30 cellular contexts compared by ENCODE assay signal in the genomic region with DNA sequence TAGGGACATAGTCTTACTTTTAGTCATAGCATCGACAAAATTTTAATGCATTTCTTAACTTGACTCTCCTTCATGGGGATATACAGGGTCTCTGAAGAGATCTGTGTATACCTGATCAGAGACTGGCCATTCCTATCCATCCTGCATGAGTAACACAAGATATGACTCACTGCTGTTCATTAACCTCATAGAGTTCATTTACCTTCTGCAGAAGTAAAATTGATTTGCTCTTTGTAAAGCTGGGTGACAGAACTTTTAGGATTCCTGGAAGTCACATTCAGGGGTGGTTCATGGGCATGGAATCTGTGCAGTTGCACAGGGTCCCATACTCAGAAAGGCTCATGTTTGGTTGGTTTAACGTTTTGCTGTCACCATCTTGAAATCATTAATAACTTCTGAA. TPM values are rescaled to one million over a fixed set of nuclear protein-coding genes. Genes with fewer than 3 reads are reported as not detected.
DNase-seq lines count a peak whose midpoint lies in the region; ATAC-seq and TF ChIP-seq lines count a peak whose summit lies in the region.
"Had no signal": no experiment of that assay in that cellular context is flagged by ENCODE, and none has a peak within 500 bp of the region (broad histone marks: within the 10 kb centered on the region; RNA-seq: fewer than 3 reads in every experiment).

No MANE protein-coding gene starts in this region.

- no peak overlapping the region for H3K4me3 ChIP-seq in CD4-positive, alpha-beta memory T cell (ENCODE audit: low read length in 2 of 2)
- H3K4me3 ChIP-seq in upper lobe of left lung: no peak overlapping the region
- H3K4me3 ChIP-seq: gastroesophageal sphincter, GM23338, K562, right atrium auricular region, tibial artery had no signal

- intact Hi-C loops in CD4-positive, alpha-beta memory T cell (cut with micrococcal nuclease): loop anchor here (5.0 kb wide), 1 partner anchor 162 kb away; no protein-coding TSS in a partner anchor

- no peaks in the 10 kb centered on the region for H3K9me3 Mint-ChIP-seq in activated T-cell treated with anti-CD3 and anti-CD28 coated beads, Interleukin-2, amount 50 U/mL, for 72 hours
- H3K9me3 Mint-ChIP-seq in CD4-positive, alpha-beta memory T cell: no peaks in the 10 kb centered on the region
- H3K9me3 Mint-ChIP-seq: activated T-cell treated with anti-CD3 and anti-CD28 coated beads, Interleukin-2, amount 50 U/mL, for 24 hours; central memory CD8-positive, alpha-beta T cell; GM23338; stimulated activated naive CD8-positive, alpha-beta T cell treated with anti-CD3 and anti-CD28 coated beads, Interleukin-15, Interleukin-2, amounts not matched to agents 100 ng/mL and 50 ng/mL, for 24 hours had no signal

- TF ChIP-seq POLR2A in upper lobe of left lung (IDR thresholded peaks at IDR 0.05): no peak

- CTCF ChIA-PET in CD4-positive, alpha-beta memory T cell (lab: Charles Lee; ENCODE audit: partially characterized antibody): no interaction called here

- no peak for TF ChIP-seq EP300 in upper lobe of left lung (IDR thresholded peaks at IDR 0.05)

- H3K36me3 Mint-ChIP-seq in activated T-cell treated with anti-CD3 and anti-CD28 coated beads, Interleukin-2, amount 50 U/mL, for 72 hours (ENCODE audit: insufficient read depth in 2 of 2): no peaks in the 10 kb centered on the region
- H3K36me3 Mint-ChIP-seq in CD4-positive, alpha-beta memory T cell: no peaks in the 10 kb centered on the region

- peak overlapping the region; percentile 67 for H3K27ac Mint-ChIP-seq in activated T-cell treated with anti-CD3 and anti-CD28 coated beads, Interleukin-2, amount 50 U/mL, for 72 hours
- no peak overlapping the region for H3K27ac Mint-ChIP-seq in CD4-positive, alpha-beta memory T cell
- H3K27ac Mint-ChIP-seq: activated T-cell treated with anti-CD3 and anti-CD28 coated beads, Interleukin-2, amount 50 U/mL, for 24 hours; B cell; GM23338; stimulated activated naive CD8-positive, alpha-beta T cell treated with anti-CD3 and anti-CD28 coated beads, Interleukin-15, Interleukin-2, amounts not matched to agents 100 ng/mL and 50 ng/mL, for 24 hours had no signal

- no peak overlapping the region for H3K27ac ChIP-seq in CD4-positive, alpha-beta memory T cell (ENCODE audit: low read depth, low read length)
- no peak overlapping the region for H3K27ac ChIP-seq in upper lobe of left lung
- H3K27ac ChIP-seq: epithelial cell of prostate, gastroesophageal sphincter, right atrium auricular region, tibial artery had no signal

- H3K4me3 Mint-ChIP-seq in activated T-cell treated with anti-CD3 and anti-CD28 coated beads, Interleukin-2, amount 50 U/mL, for 72 hours: no peak overlapping the region
- H3K4me3 Mint-ChIP-seq in CD4-positive, alpha-beta memory T cell: no peak overlapping the region
- H3K4me3 Mint-ChIP-seq: activated T-cell treated with anti-CD3 and anti-CD28 coated beads, Interleukin-2, amount 50 U/mL, for 24 hours; B cell; central memory CD8-positive, alpha-beta T cell; GM23338; stimulated activated naive CD8-positive, alpha-beta T cell treated with anti-CD3 and anti-CD28 coated beads, Interleukin-15, Interleukin-2, amounts not matched to agents 100 ng/mL and 50 ng/mL, for 24 hours had no signal

- no peaks in the 10 kb centered on the region for H3K27me3 Mint-ChIP-seq in activated T-cell treated with anti-CD3 and anti-CD28 coated beads, Interleukin-2, amount 50 U/mL, for 72 hours (ENCODE audit: low read depth)
- H3K27me3 Mint-ChIP-seq in CD4-positive, alpha-beta memory T cell: no peaks in the 10 kb centered on the region
- H3K27me3 Mint-ChIP-seq: activated T-cell treated with anti-CD3 and anti-CD28 coated beads, Interleukin-2, amount 50 U/mL, for 24 hours; B cell; central memory CD8-positive, alpha-beta T cell; stimulated activated naive CD8-positive, alpha-beta T cell treated with anti-CD3 and anti-CD28 coated beads, Interleukin-15, Interleukin-2, amounts not matched to agents 100 ng/mL and 50 ng/mL, for 24 hours had no signal

- DNase-seq in activated T-cell treated with anti-CD3 and anti-CD28 coated beads, Interleukin-2, amount 50 U/mL, for 72 hours: no peak
- DNase-seq in activated T-cell treated with anti-CD3 and anti-CD28 coated beads, Interleukin-2, amount 50 U/mL, for 1 hour: no peak
- DNase-seq in RKO (ENCODE audit: low spot score) (peak; percentile 8), renal cortical epithelial cell (ENCODE audit: low read depth) (peak; percentile 88), upper lobe of left lung (no peak)
- no peak for DNase-seq in CD4-positive, alpha-beta memory T cell
- DNase-seq: 8988T; activated CD4-positive, CD25-positive, alpha-beta regulatory T cell; activated naive CD4-positive, alpha-beta T cell treated with Interleukin-2 at 50 U/mL for 16 hours; activated T-cell treated with anti-CD3 and anti-CD28 coated beads, Interleukin-2, amount 50 U/mL, for 24 hours; DMS79 treated with DMSO at 0.1 percent for 48 hours; mesendoderm; NCI-H1694; NCI-H2171 treated with DMSO at 0.1 percent for 48 hours; NCI-H526; Right ventricle myocardium superior; stimulated activated CD4-positive, alpha-beta T cell treated with anti-CD3 and anti-CD28 coated beads, Interleukin-12 subunit alpha, Interleukin-12 subunit beta, amount 100 ng/mL, for 4 hours; stimulated activated CD4-positive, alpha-beta T cell treated with anti-CD3 and anti-CD28 coated beads, Interleukin-4, amount 100 ng/mL, for 4 hours; SW 1271; tibial artery had no signal

- POLR2A ChIA-PET in CD4-positive, alpha-beta memory T cell (lab: Charles Lee; ENCODE audit: partially characterized antibody): no interaction called here

- no peaks in the 10 kb centered on the region for H3K9me3 ChIP-seq in CD4-positive, alpha-beta memory T cell (ENCODE audit: control insufficient read depth in 1 of 2, low read length in 2 of 2)
- no peaks in the 10 kb centered on the region for H3K9me3 ChIP-seq in upper lobe of left lung
- H3K9me3 ChIP-seq: gastroesophageal sphincter, right atrium auricular region, tibial artery had no signal

- no peaks in the 10 kb centered on the region for H3K4me1 ChIP-seq in CD4-positive, alpha-beta memory T cell (ENCODE audit: insufficient read depth, low read length)
- H3K4me1 ChIP-seq in upper lobe of left lung: peaks cover 0 to 5% (median 0%) of the 10 kb centered on the region in 4 donors

- no peak for TF ChIP-seq CTCF in upper lobe of left lung (IDR thresholded peaks at IDR 0.05)

- no peak for ATAC-seq in activated T-cell treated with anti-CD3 and anti-CD28 coated beads, Interleukin-2, amount 50 U/mL, for 72 hours (replicated peaks in 1 of 2)
- ATAC-seq in esophagus mucosa (peak; percentile 48), GM19035 (IDR thresholded peaks at IDR 0.05; ENCODE audit: unreplicated experiment) (no peak), upper lobe of left lung (ENCODE audit: low FRiP score in 2 of 2) (no peak)
- ATAC-seq: gastroesophageal sphincter, GM23338, K562 had no signal

- H3K4me1 Mint-ChIP-seq in activated T-cell treated with anti-CD3 and anti-CD28 coated beads, Interleukin-2, amount 50 U/mL, for 72 hours (ENCODE audit: low read depth): peaks cover 28% of the 10 kb centered on the region
- peaks cover under 1 to 2% (median 2%) of the 10 kb centered on the region in 4 donors for H3K4me1 Mint-ChIP-seq in CD4-positive, alpha-beta memory T cell
- H3K4me1 Mint-ChIP-seq: central memory CD8-positive, alpha-beta T cell; GM23338 had no signal

- no peaks in the 10 kb centered on the region for H3K36me3 ChIP-seq in CD4-positive, alpha-beta memory T cell (ENCODE audit: insufficient read depth, low read length)
- no peaks in the 10 kb centered on the region for H3K36me3 ChIP-seq in upper lobe of left lung
- H3K36me3 ChIP-seq: gastroesophageal sphincter, right atrium auricular region, tibial artery had no signal

- 91 to 94% methylated on average over 2 of the region's 2 CpGs for WGBS in upper lobe of left lung, 2 donors

- H3K27me3 ChIP-seq in CD4-positive, alpha-beta memory T cell (ENCODE audit: insufficient read depth, low read length): no peaks in the 10 kb centered on the region
- no peaks in the 10 kb centered on the region for H3K27me3 ChIP-seq in upper lobe of left lung
- H3K27me3 ChIP-seq: gastroesophageal sphincter, right atrium auricular region, tibial artery had no signal

RNA-seq across cellular contexts. Expression of a gene that starts 53.2 kb away (rescaled TPM):
- 1 to 10 TPM in 1 of 2 donors, under 1 TPM in 1; 1.00 to 4.2 TPM for total RNA-seq in activated T-cell treated with anti-CD3 and anti-CD28 coated beads, Interleukin-2, amount 50 U/mL, for 72 hours
- total RNA-seq in esophagus mucosa: 0.68 TPM
- total RNA-seq in renal cortical epithelial cell: 0.35 and 3.2 TPM in 2 replicates
- under 1 TPM; 0.49 to 0.94 TPM for total RNA-seq in CD4-positive, alpha-beta memory T cell
- under 1 TPM; 0.06 to 0.07 TPM for polyA plus RNA-seq in CD4-positive, alpha-beta memory T cell
- total RNA-seq in upper lobe of left lung: 1 to 10 TPM; 1.0 to 4.4 (median 2.6) TPM
- total RNA-seq: K562 had no signal
- polyA plus RNA-seq: GM23338 had no signal

Comparison
In these comparisons a context has a peak if more than half of its experiments do, and no peak if none do; other contexts are left out.
1. DNase-seq: peak in RKO (single experiment) and renal cortical epithelial cell (single experiment); none in activated T-cell treated with anti-CD3 and anti-CD28 coated beads, Interleukin-2, amount 50 U/mL, for 72 hours (0 of 2), activated T-cell treated with anti-CD3 and anti-CD28 coated beads, Interleukin-2, amount 50 U/mL, for 1 hour (single experiment), CD4-positive, alpha-beta memory T cell (0 of 5) and upper lobe of left lung (0 of 2).